In genomic region chr18:69943021-69943420, GRCh38 we compare ENCODE assay signal across 1 cellular context.
TF ChIP-seq lines count a peak whose summit lies in the region.

No MANE protein-coding gene starts in this region.

TF ChIP-seq in GM12878, 131 proteins besides CTCF, POLR2A, EP300 and RAD21 (continued from another document):
- TF ChIP-seq, protein P1, sequence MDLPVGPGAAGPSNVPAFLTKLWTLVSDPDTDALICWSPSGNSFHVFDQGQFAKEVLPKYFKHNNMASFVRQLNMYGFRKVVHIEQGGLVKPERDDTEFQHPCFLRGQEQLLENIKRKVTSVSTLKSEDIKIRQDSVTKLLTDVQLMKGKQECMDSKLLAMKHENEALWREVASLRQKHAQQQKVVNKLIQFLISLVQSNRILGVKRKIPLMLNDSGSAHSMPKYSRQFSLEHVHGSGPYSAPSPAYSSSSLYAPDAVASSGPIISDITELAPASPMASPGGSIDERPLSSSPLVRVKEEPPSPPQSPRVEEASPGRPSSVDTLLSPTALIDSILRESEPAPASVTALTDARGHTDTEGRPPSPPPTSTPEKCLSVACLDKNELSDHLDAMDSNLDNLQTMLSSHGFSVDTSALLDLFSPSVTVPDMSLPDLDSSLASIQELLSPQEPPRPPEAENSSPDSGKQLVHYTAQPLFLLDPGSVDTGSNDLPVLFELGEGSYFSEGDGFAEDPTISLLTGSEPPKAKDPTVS (IDR thresholded peaks at IDR 0.05; ENCODE audit: low read depth, low read length), result no peak
- TF ChIP-seq SREBF1 (IDR thresholded peaks at IDR 0.05; ENCODE audit: low read length) (no peak), KDM1A (IDR thresholded peaks at IDR 0.05; ENCODE audit: borderline replicate concordance) (no peak), MEF2A (IDR thresholded peaks at IDR 0.05; ENCODE audit: insufficient read depth, low read depth, low read length) (0 out of 2 replicates have a peak, but pooled peaks have one; percentile 21), POLR2AphosphoS5 (IDR thresholded peaks at IDR 0.05; ENCODE audit: low read length) (peak; percentile 25; the same call in 1 of the 2 replicates)
TF ChIP-seq in GM12878: peak in this region for 4.
